ENCODE assay signal across 8 cellular contexts in the genomic region with DNA sequence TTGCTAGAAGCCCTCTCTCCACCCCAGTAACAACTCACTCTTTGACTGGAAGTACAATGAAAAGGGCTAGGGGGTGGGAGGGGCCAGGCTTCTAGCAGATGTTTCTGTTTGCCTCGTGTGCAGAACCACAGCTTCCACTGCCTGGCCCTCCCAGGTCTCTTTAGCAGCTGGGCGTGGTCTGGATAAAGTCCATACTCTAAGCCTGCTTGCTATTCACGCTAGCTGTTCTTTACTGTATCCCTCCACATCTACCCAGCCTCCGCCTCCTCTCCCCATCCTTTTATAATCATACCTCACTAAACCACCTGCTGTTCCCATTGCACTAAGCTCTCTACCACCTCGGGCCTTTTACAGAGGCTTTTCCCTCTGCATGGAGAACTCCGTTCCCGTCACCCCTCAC.
A peak's percentile ranks its signal among the peaks of the same experiment; 100 is the strongest.
DNase-seq lines count a peak whose midpoint lies in the region; ATAC-seq, FAIRE-seq and TF ChIP-seq lines count a peak whose summit lies in the region.

No MANE protein-coding gene starts in this region.

- SMC1A ChIA-PET in GM12878 (lab: Charles Lee; ENCODE audit: uncharacterized antibody, unreplicated experiment): no interaction called here

- no peak for TF ChIP-seq POLR2A in GM12878 (IDR thresholded peaks at IDR 0.05; ENCODE audit: low read depth, low read length)

- WGBS in GM12878 (ENCODE audit: insufficient coverage, insufficient replicate concordance, low lambda C conversion rate, missing lambda C conversion rate): 78% methylated on average over 7 of the region's 7 CpGs
- WGBS in smooth muscle cell (ENCODE audit: low lambda C conversion rate): 72% methylated on average over 7 of the region's 7 CpGs

- H4K20me1 ChIP-seq in GM12878 (ENCODE audit: control insufficient read depth, insufficient read depth): no peaks in the 10 kb centered on the region
- H4K20me1 ChIP-seq in smooth muscle cell (ENCODE audit: low read depth): no peaks in the 10 kb centered on the region
- no peaks in the 10 kb centered on the region for H4K20me1 ChIP-seq in PC-3 (ENCODE audit: low read length)

- no peak overlapping the region for H2AFZ ChIP-seq in GM12878 (ENCODE audit: control insufficient read depth, low read depth, low read length)
- no peak overlapping the region for H2AFZ ChIP-seq in smooth muscle cell (ENCODE audit: low read depth)
- no peak overlapping the region for H2AFZ ChIP-seq in PC-3 (ENCODE audit: low read length)

- no peak for FAIRE-seq in GM12878 (lab: Jason Lieb, UNC)

- no peak for TF ChIP-seq RAD21 in GM12878 (IDR thresholded peaks at IDR 0.05; ENCODE audit: insufficient read depth, low read depth, low read length)

- H3K4me2 ChIP-seq in GM12878 (ENCODE audit: control insufficient read depth, insufficient read depth) (no peak overlapping the region), smooth muscle cell (no peak overlapping the region), PC-3 (ENCODE audit: low read length) (no peak overlapping the region)

- H3F3A ChIP-seq in smooth muscle cell (ENCODE audit: low read depth): no peaks in the 10 kb centered on the region
- no peaks in the 10 kb centered on the region for H3F3A ChIP-seq in PC-3 (ENCODE audit: low read length, unreplicated experiment)

- no peak overlapping the region for H3K27ac ChIP-seq in GM12878 (ENCODE audit: control insufficient read depth, insufficient read depth)
- no peak overlapping the region for H3K27ac ChIP-seq in smooth muscle cell (ENCODE audit: low read depth)
- no peak overlapping the region for H3K27ac ChIP-seq in PC-3 (ENCODE audit: low read length)

- H3K4me1 ChIP-seq in GM12878 (ENCODE audit: control insufficient read depth, insufficient read depth, low read length): peaks cover 4% of the 10 kb centered on the region
- H3K4me1 ChIP-seq in smooth muscle cell (ENCODE audit: low read depth): no peaks in the 10 kb centered on the region
- H3K4me1 ChIP-seq in PC-3 (ENCODE audit: insufficient read depth, low read length): peaks cover 16% of the 10 kb centered on the region

- no peaks in the 10 kb centered on the region for H3K9me2 ChIP-seq in PC-3 (replicated peaks; ENCODE audit: low read length)

- intact Hi-C loops in GM12878 (cut with micrococcal nuclease; ENCODE audit: unreplicated experiment): no loop called here
- intact Hi-C loops in PC-3 (cut with micrococcal nuclease): no loop called here

- no peak for TF ChIP-seq CTCF in AG09319 (IDR thresholded peaks at IDR 0.05; ENCODE audit: low read depth, low read length)
- TF ChIP-seq CTCF in GM12878 (IDR thresholded peaks at IDR 0.05 in 2 of 3, conservative IDR thresholded peaks at IDR 0.05 in 1 of 3; ENCODE audit: control insufficient read depth in 2 of 3, extremely low read depth in 1 of 3, insufficient read depth in 1 of 3, low read depth in 3 of 3, low read length in 3 of 3): no peak
- TF ChIP-seq CTCF in smooth muscle cell (IDR thresholded peaks at IDR 0.05; ENCODE audit: borderline replicate concordance, insufficient read depth, poor library complexity, severe bottlenecking): no peak
- TF ChIP-seq CTCF in PC-3 (conservative IDR thresholded peaks at IDR 0.05; ENCODE audit: low read depth, low read length): no peak

- H3K9ac ChIP-seq in GM12878 (ENCODE audit: control insufficient read depth, insufficient read depth, low read length) (no peak overlapping the region), smooth muscle cell (ENCODE audit: low read depth) (no peak overlapping the region), PC-3 (ENCODE audit: low read length) (no peak overlapping the region)

- CTCF ChIA-PET in GM12878 (lab: Yijun Ruan, JAX): interaction anchor here (1.9 kb wide), 1 partner anchor 374 kb away, joined by 4 read pairs; no protein-coding TSS in a partner anchor
- CTCF ChIA-PET in PC-3 (lab: Charles Lee): interaction anchor here (0.6 kb wide), 1 partner anchor 461 kb away, joined by 3 read pairs; no protein-coding TSS in a partner anchor

- no peak for TF ChIP-seq EP300 in GM12878 (IDR thresholded peaks at IDR 0.05; ENCODE audit: borderline replicate concordance in 1 of 2, control insufficient read depth in 1 of 2, low read depth in 2 of 2, low read length in 2 of 2)

- H3K9me3 ChIP-seq in GM12878 (replicated peaks; ENCODE audit: control insufficient read depth, insufficient read depth, low read length) (no peaks in the 10 kb centered on the region), smooth muscle cell (replicated peaks; ENCODE audit: low read depth) (no peaks in the 10 kb centered on the region), PC-3 (ENCODE audit: low read length) (no peaks in the 10 kb centered on the region)

- H3K27me3 ChIP-seq in GM12878 (replicated peaks in 1 of 2; ENCODE audit: control insufficient read depth in 2 of 2, insufficient read depth in 2 of 2, low read length in 1 of 2) (no peaks in the 10 kb centered on the region), smooth muscle cell (ENCODE audit: low read depth) (no peaks in the 10 kb centered on the region), PC-3 (ENCODE audit: low read length) (no peaks in the 10 kb centered on the region)

- no peaks in the 10 kb centered on the region; the same call in 1 of the 2 replicates for H3K79me2 ChIP-seq in GM12878 (ENCODE audit: control insufficient read depth, insufficient read depth, low read length)
- no peaks in the 10 kb centered on the region for H3K79me2 ChIP-seq in smooth muscle cell (ENCODE audit: low read depth)
- no peaks in the 10 kb centered on the region for H3K79me2 ChIP-seq in PC-3 (ENCODE audit: low read length)

- RAD21 ChIA-PET in GM12878 (lab: Charles Lee; ENCODE audit: unreplicated experiment): no interaction called here

- H3K36me3 ChIP-seq in GM12878 (ENCODE audit: control insufficient read depth in 2 of 2, insufficient read depth in 2 of 2, low read length in 1 of 2) (no peaks in the 10 kb centered on the region; a peak in 1 of 4 replicates), smooth muscle cell (ENCODE audit: low read depth) (no peaks in the 10 kb centered on the region), PC-3 (ENCODE audit: low read depth, low read length) (no peaks in the 10 kb centered on the region)

- POLR2A ChIA-PET in GM12878 (lab: Charles Lee) (interaction anchor here (0.6 kb wide), 1 partner anchor 274 kb away, joined by 3 read pairs; no protein-coding TSS in a partner anchor), PC-3 (lab: Charles Lee; ENCODE audit: unreplicated experiment) (no interaction called here)

- peak; percentile 11 for DNase-seq in AG09319 (ENCODE audit: extremely low read depth, low read depth)
- DNase-seq in NCI-H2171 (lab: John Stamatoyannopoulos, UW): peak; percentile 73
- no peak for DNase-seq in GM12878 (ENCODE audit: low read depth, low spot score)
- DNase-seq in smooth muscle cell (lab: John Stamatoyannopoulos, UW; ENCODE audit: unreplicated experiment): no peak
- no peak for DNase-seq in PC-3
- DNase-seq in hippocampal formation (lab: John Stamatoyannopoulos, UW): no peak
- no peak for DNase-seq in NCI-H1930 (lab: John Stamatoyannopoulos, UW)

- BruUV-seq in GM12878 (replicated peaks; lab: Mats Ljungman, UMichigan): no TSS peak
- BruUV-seq in PC-3 (replicated peaks; lab: Mats Ljungman, UMichigan): no TSS peak

- in situ Hi-C loops in GM12878 (cut with MboI): no loop called here

- ATAC-seq in GM19463 (IDR thresholded peaks at IDR 0.05; ENCODE audit: unreplicated experiment) (peak; percentile 50), GM12878 (peak; percentile 31; the same call in 2 of the 3 replicates), PC-3 (no peak)

- H3K4me3 ChIP-seq in GM12878: no peak overlapping the region
- H3K4me3 ChIP-seq in smooth muscle cell: no peak overlapping the region
- H3K4me3 ChIP-seq in PC-3 (ENCODE audit: low read length): no peak overlapping the region

TF ChIP-seq in GM12878, 131 proteins besides CTCF, POLR2A, EP300 and RAD21 (continues in another document):
- TF ChIP-seq BCL11A (IDR thresholded peaks at IDR 0.05; ENCODE audit: low read depth, low read length): no peak
- no peak for TF ChIP-seq CBX5 (IDR thresholded peaks at IDR 0.05; ENCODE audit: low read depth)
- TF ChIP-seq, protein P1, sequence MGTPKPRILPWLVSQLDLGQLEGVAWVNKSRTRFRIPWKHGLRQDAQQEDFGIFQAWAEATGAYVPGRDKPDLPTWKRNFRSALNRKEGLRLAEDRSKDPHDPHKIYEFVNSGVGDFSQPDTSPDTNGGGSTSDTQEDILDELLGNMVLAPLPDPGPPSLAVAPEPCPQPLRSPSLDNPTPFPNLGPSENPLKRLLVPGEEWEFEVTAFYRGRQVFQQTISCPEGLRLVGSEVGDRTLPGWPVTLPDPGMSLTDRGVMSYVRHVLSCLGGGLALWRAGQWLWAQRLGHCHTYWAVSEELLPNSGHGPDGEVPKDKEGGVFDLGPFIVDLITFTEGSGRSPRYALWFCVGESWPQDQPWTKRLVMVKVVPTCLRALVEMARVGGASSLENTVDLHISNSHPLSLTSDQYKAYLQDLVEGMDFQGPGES (IDR thresholded peaks at IDR 0.05): no peak
- no peak for TF ChIP-seq NRF1 (conservative IDR thresholded peaks at IDR 0.05; ENCODE audit: low read depth, low read length)
- TF ChIP-seq, protein P2, sequence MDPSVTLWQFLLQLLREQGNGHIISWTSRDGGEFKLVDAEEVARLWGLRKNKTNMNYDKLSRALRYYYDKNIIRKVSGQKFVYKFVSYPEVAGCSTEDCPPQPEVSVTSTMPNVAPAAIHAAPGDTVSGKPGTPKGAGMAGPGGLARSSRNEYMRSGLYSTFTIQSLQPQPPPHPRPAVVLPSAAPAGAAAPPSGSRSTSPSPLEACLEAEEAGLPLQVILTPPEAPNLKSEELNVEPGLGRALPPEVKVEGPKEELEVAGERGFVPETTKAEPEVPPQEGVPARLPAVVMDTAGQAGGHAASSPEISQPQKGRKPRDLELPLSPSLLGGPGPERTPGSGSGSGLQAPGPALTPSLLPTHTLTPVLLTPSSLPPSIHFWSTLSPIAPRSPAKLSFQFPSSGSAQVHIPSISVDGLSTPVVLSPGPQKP (IDR thresholded peaks at IDR 0.05; ENCODE audit: low read depth, low read length): no peak
- no peak for TF ChIP-seq NBN (IDR thresholded peaks at IDR 0.05)
- no peak for TF ChIP-seq NFXL1 (IDR thresholded peaks at IDR 0.05; ENCODE audit: borderline replicate concordance)
- no peak for TF ChIP-seq ETV6 (conservative IDR thresholded peaks at IDR 0.05 in 1 of 2, IDR thresholded peaks at IDR 0.05 in 1 of 2; ENCODE audit: borderline replicate concordance in 1 of 2, low read depth in 1 of 2)
- TF ChIP-seq CHD1 (IDR thresholded peaks at IDR 0.05; ENCODE audit: low read depth, low read length): no peak
- TF ChIP-seq BMI1 (IDR thresholded peaks at IDR 0.05; ENCODE audit: borderline replicate concordance): no peak
- TF ChIP-seq BACH1 (IDR thresholded peaks at IDR 0.05; ENCODE audit: borderline replicate concordance): no peak

Comparison
In these comparisons a context has a peak if more than half of its experiments do, and no peak if none do; other contexts are left out.
1. DNase-seq: peak in AG09319 (single experiment) and NCI-H2171 (single experiment); none in GM12878 (single experiment), smooth muscle cell (single experiment), PC-3 (single experiment), hippocampal formation (0 of 2) and NCI-H1930 (0 of 2).